11 cellular contexts compared by ENCODE assay signal in genomic region chr6:15443119-15443518, GRCh38.
DNase-seq lines count a peak whose midpoint lies in the region; ATAC-seq, FAIRE-seq and TF ChIP-seq lines count a peak whose summit lies in the region.
"Had no signal": no experiment of that assay in that cellular context is flagged by ENCODE, and none has a peak within 500 bp of the region (broad histone marks: within the 10 kb centered on the region; RNA-seq: fewer than 3 reads in every experiment).

No MANE protein-coding gene starts in this region.

- intact Hi-C loops in K562 (cut with micrococcal nuclease), result loop anchor here (10.0 kb wide), 1 partner anchor 118 kb away; no protein-coding TSS in a partner anchor
- intact Hi-C loops in sigmoid colon (cut with DNase I), result loop anchor here (2.0 kb wide), 2 partner anchors 198 to 1232 kb away; no protein-coding TSS in a partner anchor

- no peak overlapping the region for H2AFZ ChIP-seq in K562 (ENCODE audit: low read depth, low read length)
- no peak overlapping the region for H2AFZ ChIP-seq in Karpas-422 (ENCODE audit: low read length)

- H3K27ac ChIP-seq in K562 (ENCODE audit: extremely low read depth, low read depth, low read length) (no peak overlapping the region), lung (ENCODE audit: low read depth in 1 of 2, low read length in 1 of 2) (no peak overlapping the region), sigmoid colon (peak overlapping the region in 2 of 4 donors; percentile 24 to 30), Karpas-422 (ENCODE audit: low read length) (no peak overlapping the region)

- TF ChIP-seq EP300 in K562 (IDR thresholded peaks at IDR 0.05; ENCODE audit: low read length) (no peak), sigmoid colon (IDR thresholded peaks at IDR 0.05) (no peak)

- no peaks in the 10 kb centered on the region for H3K9me2 ChIP-seq in Karpas-422 (replicated peaks; ENCODE audit: insufficient read depth, low read length)

- TF ChIP-seq CTCF in K562 (IDR thresholded peaks at IDR 0.05 in 2 of 3, conservative IDR thresholded peaks at IDR 0.05 in 1 of 3; ENCODE audit: insufficient read depth in 2 of 3, low read depth in 1 of 3, low read length in 3 of 3), result no peak
- TF ChIP-seq CTCF in lung (IDR thresholded peaks at IDR 0.05; ENCODE audit: control extremely low read depth, extremely low read depth), result no peak
- no peak for TF ChIP-seq CTCF in sigmoid colon (IDR thresholded peaks at IDR 0.05)

- ATAC-seq in K562 (no peak), lung (ENCODE audit: insufficient read depth, low FRiP score) (peak; percentile 44)

- no peaks in the 10 kb centered on the region for H3K9me1 ChIP-seq in K562 (ENCODE audit: control insufficient read depth, insufficient read depth, low read length)

- CTCF ChIA-PET in K562 (lab: Yijun Ruan, JAX; ENCODE audit: low intra/inter-chr PET ratio), result no interaction called here

- H3K79me2 ChIP-seq in K562 (ENCODE audit: control insufficient read depth, insufficient read depth, low read length), result peaks cover 92% of the 10 kb centered on the region
- no peaks in the 10 kb centered on the region for H3K79me2 ChIP-seq in Karpas-422 (ENCODE audit: low read length)

- no peak for TF ChIP-seq POLR2A in K562 (conservative IDR thresholded peaks at IDR 0.05)
- TF ChIP-seq POLR2A in sigmoid colon (IDR thresholded peaks at IDR 0.05), result no peak
- TF ChIP-seq POLR2A in GM12891 (IDR thresholded peaks at IDR 0.05; ENCODE audit: low read depth, low read length), result no peak

- POLR2A ChIA-PET in K562 (lab: Yijun Ruan, JAX), result interaction anchor here (0.5 kb wide), 1 partner anchor 352 kb away, joined by 3 read pairs; no protein-coding TSS in a partner anchor

- H4K20me1 ChIP-seq in K562 (replicated peaks; ENCODE audit: control insufficient read depth, insufficient read depth, low read length) (peaks cover 45% of the 10 kb centered on the region), Karpas-422 (ENCODE audit: insufficient read depth, low read depth, low read length) (peaks cover 36% of the 10 kb centered on the region)

- H3K9ac ChIP-seq in K562 (ENCODE audit: insufficient read depth in 1 of 2, low read depth in 2 of 2, low read length in 2 of 2) (no peak overlapping the region), Karpas-422 (ENCODE audit: low read length) (no peak overlapping the region)

- in situ Hi-C loops in K562 (cut with MboI), result no loop called here

- H3K4me1 ChIP-seq in K562 (replicated peaks in 1 of 2; ENCODE audit: control insufficient read depth in 2 of 2, insufficient read depth in 2 of 2, low read length in 2 of 2) (peaks cover 3 to 24% of the 10 kb centered on the region in 2 experiments; a peak in 4 of 5 replicates), lung (ENCODE audit: control insufficient read depth in 2 of 2, insufficient read depth in 2 of 2, low read length in 2 of 2) (peaks cover 5 to 34% of the 10 kb centered on the region in 2 donors), sigmoid colon (peaks cover 0 to 54% (median 37%) of the 10 kb centered on the region in 4 donors), Karpas-422 (ENCODE audit: low read length) (peaks cover 7% of the 10 kb centered on the region; the same call in 1 of the 2 replicates)

- H3K36me3 ChIP-seq in MG63, result no peaks in the 10 kb centered on the region
- H3K36me3 ChIP-seq in K562 (ENCODE audit: control insufficient read depth, insufficient read depth, low read length), result no peaks in the 10 kb centered on the region; the same call in 2 of the 3 replicates
- H3K36me3 ChIP-seq in lung (ENCODE audit: control insufficient read depth in 2 of 2, insufficient read depth in 2 of 2, low read length in 2 of 2), result no peaks in the 10 kb centered on the region
- H3K36me3 ChIP-seq in sigmoid colon, result no peaks in the 10 kb centered on the region
- H3K36me3 ChIP-seq in Karpas-422 (ENCODE audit: insufficient read depth, low read length), result no peaks in the 10 kb centered on the region

- TF ChIP-seq RAD21 in K562 (CRISPR knock-in tag; conservative IDR thresholded peaks at IDR 0.05 in 1 of 2, IDR thresholded peaks at IDR 0.05 in 1 of 2), result no peak

- DNase-seq in AML-193 (lab: John Stamatoyannopoulos, UW) (peak; percentile 56 to 66), MG63 (peak; percentile 30), K562 (ENCODE audit: extremely low read depth in 1 of 4, low spot score in 3 of 4) (peak in 1 of 4 experiments; percentile 39), lung (ENCODE audit: low spot score) (no peak), sigmoid colon (no peak), HT-29 (ENCODE audit: low spot score) (no peak), Karpas-422 (no peak), GM12891 (ENCODE audit: insufficient read length, low spot score) (no peak)
- DNase-seq: cortex of kidney, DMS79 treated with DMSO at 0.1 percent for 48 hours, SHP77 had no signal

- WGBS in K562 (ENCODE audit: insufficient coverage, low coverage, missing lambda C conversion rate), result 34% methylated on average over 3 of the region's 3 CpGs
- 37% methylated on average over 3 of the region's 3 CpGs for WGBS in lung, 2 donors
- 59 to 71% methylated on average over 3 of the region's 3 CpGs for WGBS in sigmoid colon, 2 donors

- no TSS peak for BruUV-seq in K562 (replicated peaks; lab: Mats Ljungman, UMichigan)

- H3K4me2 ChIP-seq in K562 (ENCODE audit: insufficient read depth, low read length) (no peak overlapping the region), Karpas-422 (ENCODE audit: low read depth, low read length, poor library complexity, severe bottlenecking) (no peak overlapping the region)

- no peaks in the 10 kb centered on the region for H3K9me3 ChIP-seq in MG63
- no peaks in the 10 kb centered on the region for H3K9me3 ChIP-seq in K562 (replicated peaks; ENCODE audit: control insufficient read depth, insufficient read depth, low read depth, low read length)
- H3K9me3 ChIP-seq in lung (ENCODE audit: control insufficient read depth in 2 of 2, insufficient read depth in 1 of 2, low read length in 1 of 2), result no peaks in the 10 kb centered on the region
- no peaks in the 10 kb centered on the region for H3K9me3 ChIP-seq in sigmoid colon
- H3K9me3 ChIP-seq in Karpas-422 (ENCODE audit: low read length), result no peaks in the 10 kb centered on the region

- H3K4me3 ChIP-seq in MG63 (no peak overlapping the region), K562 (no peak overlapping the region), lung (no peak overlapping the region), sigmoid colon (no peak overlapping the region), Karpas-422 (ENCODE audit: low read length) (no peak overlapping the region)

- FAIRE-seq in K562 (lab: Jason Lieb, UNC) (peak; percentile 6), GM12891 (lab: Jason Lieb, UNC) (no peak)

- H3K27me3 ChIP-seq in MG63, result no peaks in the 10 kb centered on the region
- H3K27me3 ChIP-seq in K562 (ENCODE audit: control insufficient read depth in 2 of 2, insufficient read depth in 2 of 2, low read length in 2 of 2), result no peaks in the 10 kb centered on the region
- no peaks in the 10 kb centered on the region for H3K27me3 ChIP-seq in lung (ENCODE audit: control insufficient read depth, insufficient read depth)
- no peaks in the 10 kb centered on the region for H3K27me3 ChIP-seq in sigmoid colon
- no peaks in the 10 kb centered on the region for H3K27me3 ChIP-seq in Karpas-422 (ENCODE audit: low read length)

TF ChIP-seq in K562, 482 proteins besides CTCF, POLR2A, EP300 and RAD21 (continues in another document):
- TF ChIP-seq E4F1 (CRISPR knock-in tag; IDR thresholded peaks at IDR 0.05; ENCODE audit: borderline replicate concordance), result no peak
- TF ChIP-seq ZNF239 (CRISPR knock-in tag; IDR thresholded peaks at IDR 0.05), result no peak

TF ChIP-seq in GM12891, 5 proteins besides CTCF, POLR2A, EP300 and RAD21:
- TF ChIP-seq PAX5 (IDR thresholded peaks at IDR 0.05; ENCODE audit: insufficient read depth, low read length, severe bottlenecking) (no peak), SPI1 (IDR thresholded peaks at IDR 0.05; ENCODE audit: low read depth, low read length) (no peak), TAF1 (IDR thresholded peaks at IDR 0.05; ENCODE audit: low read depth, low read length) (no peak), POU2F2 (IDR thresholded peaks at IDR 0.05; ENCODE audit: low read depth, low read length) (no peak), POLR2AphosphoS5 (IDR thresholded peaks at IDR 0.05; ENCODE audit: low read depth, low read length) (no peak)

Comparison
In these comparisons a context has a peak if more than half of its experiments do, and no peak if none do; other contexts are left out.
1. DNase-seq: peak in AML-193 (2 of 2) and MG63 (single experiment); none in lung (single experiment), sigmoid colon (single experiment), HT-29 (single experiment), Karpas-422 (single experiment) and GM12891 (single experiment).